In genomic region chr14:59819446-59820088, GRCh38 we compare ENCODE assay signal across 28 cellular contexts. TPM values are rescaled to one million over a fixed set of nuclear protein-coding genes. Genes with fewer than 3 reads are reported as not detected.
"Had no signal": no experiment of that assay in that cellular context is flagged by ENCODE, and none has a peak within 500 bp of the region (broad histone marks: within the 10 kb centered on the region; RNA-seq: fewer than 3 reads in every experiment).

No MANE protein-coding gene starts in this region.

- DNase-seq: activated CD4-positive, alpha-beta T cell treated with anti-CD3 and anti-CD28 coated beads, Interleukin-2, amount 10 ng/mL, durations not matched to agents 24 days and 14 days; activated CD4-positive, alpha-beta T cell treated with anti-CD3 and anti-CD28 coated beads, Interleukin-2, amount 50 U/mL, for 48 hours; activated CD4-positive, CD25-positive, alpha-beta regulatory T cell treated with anti-CD3 and anti-CD28 coated beads, Interleukin-2, amount 50 U/mL, for 72 hours; activated naive CD4-positive, alpha-beta T cell; activated T-cell treated with anti-CD3 and anti-CD28 coated beads, Interleukin-2, amount 50 U/mL, for 72 hours; amniotic stem cell; Kasumi-1; KBM-7; NCI-H1105 treated with DMSO at 0.1 percent for 48 hours; NCI-H1436 treated with DMSO at 0.1 percent for 48 hours; NCI-H187; NCI-H2081; NCI-H510A treated with DMSO at 0.1 percent for 48 hours; NCI-H69; NK-92 treated with Interleukin-12 subunit alpha and Interleukin-12 subunit beta, amount 100 ng/mL, for 24 hours; OCI-M1; RPMI8226; SHP77 had no signal

- H3K9me3 ChIP-seq: SJSA1 had no signal

- H3K27ac ChIP-seq: SJSA1 had no signal

- H3K9me3 Mint-ChIP-seq: activated CD4-positive, alpha-beta T cell treated with anti-CD3 and anti-CD28 coated beads, Interleukin-2, amount 10 ng/mL, durations not matched to agents 24 days and 14 days; activated naive CD4-positive, alpha-beta T cell treated with anti-CD3 and anti-CD28 coated beads, Interleukin-2, amount 50 U/mL, for 24 hours; activated T-cell treated with anti-CD3 and anti-CD28 coated beads, Interleukin-2, amount 50 U/mL, for 72 hours; activated T-helper 2 cell treated with anti-CD3 and anti-CD28 coated beads, Interferon-gamma antibody, Interleukin-2, Interleukin-4, amounts not matched to agents 10 μg/mL and 5 μg/mL and 100 μg/mL, durations not matched to agents 14 hours and 24 hours and 36 hours had no signal

- H3K4me3 Mint-ChIP-seq: activated CD4-positive, alpha-beta T cell treated with anti-CD3 and anti-CD28 coated beads, Interleukin-2, amount 10 ng/mL, durations not matched to agents 24 days and 14 days; activated naive CD4-positive, alpha-beta T cell treated with anti-CD3 and anti-CD28 coated beads, Interleukin-2, amount 50 U/mL, for 24 hours; activated T-cell treated with anti-CD3 and anti-CD28 coated beads, Interleukin-2, amount 50 U/mL, for 72 hours; brain; central memory CD8-positive, alpha-beta T cell; T-helper 1 cell treated with Interleukin-12 subunit alpha and Interleukin-12 subunit beta and Interleukin-4 antibody, amounts not matched to agents 30 μg/mL and 1 μg/mL, for 36 hours; WTC11 had no signal

- H3K4me1 Mint-ChIP-seq: activated CD4-positive, alpha-beta T cell treated with anti-CD3 and anti-CD28 coated beads, Interleukin-2, amount 10 ng/mL, durations not matched to agents 24 days and 14 days; activated naive CD4-positive, alpha-beta T cell treated with anti-CD3 and anti-CD28 coated beads, Interleukin-2, amount 50 U/mL, for 24 hours; central memory CD8-positive, alpha-beta T cell; WTC11 had no signal

- H3K36me3 Mint-ChIP-seq: activated naive CD4-positive, alpha-beta T cell treated with anti-CD3 and anti-CD28 coated beads, Interleukin-2, amount 50 U/mL, for 24 hours; WTC11 had no signal

- H3K27ac Mint-ChIP-seq: activated CD4-positive, alpha-beta T cell treated with anti-CD3 and anti-CD28 coated beads, Interleukin-2, amount 10 ng/mL, durations not matched to agents 24 days and 14 days; activated naive CD4-positive, alpha-beta T cell treated with anti-CD3 and anti-CD28 coated beads, Interleukin-2, amount 50 U/mL, for 24 hours; activated T-cell treated with anti-CD3 and anti-CD28 coated beads, Interleukin-2, amount 50 U/mL, for 72 hours; activated T-helper 2 cell treated with anti-CD3 and anti-CD28 coated beads, Interferon-gamma antibody, Interleukin-2, Interleukin-4, amounts not matched to agents 10 μg/mL and 5 μg/mL and 100 μg/mL, durations not matched to agents 14 hours and 24 hours and 36 hours; brain; T-helper 1 cell treated with Interleukin-12 subunit alpha and Interleukin-12 subunit beta and Interleukin-4 antibody, amounts not matched to agents 30 μg/mL and 1 μg/mL, for 36 hours; WTC11 had no signal

- H3K27me3 ChIP-seq: SJSA1 had no signal

- H3K36me3 ChIP-seq: SJSA1 had no signal

- H3K4me1 ChIP-seq: SJSA1 had no signal

- H3K4me3 ChIP-seq: SJSA1 had no signal

- H3K27me3 Mint-ChIP-seq: activated CD4-positive, alpha-beta T cell treated with anti-CD3 and anti-CD28 coated beads, Interleukin-2, amount 10 ng/mL, durations not matched to agents 24 days and 14 days; brain had no signal

- ATAC-seq: activated T-cell treated with anti-CD3 and anti-CD28 coated beads, Interleukin-2, amount 50 U/mL, for 72 hours; Panc1; SK-N-SH treated with all-trans-retinoic acid at 6 μM for 48 hours; WTC11 had no signal

RNA-seq across cellular contexts. Expression of gene RTN1, which starts 51.0 kb away (rescaled TPM):
- total RNA-seq: activated CD4-positive, alpha-beta T cell treated with anti-CD3 and anti-CD28 coated beads, Interleukin-2, amount 10 ng/mL, durations not matched to agents 24 days and 14 days; activated CD8-positive, alpha-beta memory T cell treated with anti-CD3 and anti-CD28 coated beads for 36 hours; activated T-cell treated with anti-CD3 and anti-CD28 coated beads, Interleukin-2, amount 50 U/mL, for 72 hours; activated T-helper 2 cell treated with anti-CD3 and anti-CD28 coated beads, Interferon-gamma antibody, Interleukin-2, Interleukin-4, amounts not matched to agents 10 μg/mL and 5 μg/mL and 100 μg/mL, durations not matched to agents 14 hours and 24 hours and 36 hours had no signal
